ENCODE assay signal across 8 cellular contexts in genomic region chr20:12207875-12208274, GRCh38.
DNase-seq lines count a peak whose midpoint lies in the region; ATAC-seq, FAIRE-seq and TF ChIP-seq lines count a peak whose summit lies in the region.

No MANE protein-coding gene starts in this region.

- ATAC-seq in activated CD4-positive, alpha-beta T cell treated with anti-CD3 and anti-CD28 coated beads for 36 hours, result no peak
- ATAC-seq in HG02884 (IDR thresholded peaks at IDR 0.05; ENCODE audit: unreplicated experiment) (no peak), HG02885 (IDR thresholded peaks at IDR 0.05; ENCODE audit: poor library complexity, unreplicated experiment) (no peak)

- H3K36me3 Mint-ChIP-seq in activated CD4-positive, alpha-beta T cell treated with anti-CD3 and anti-CD28 coated beads for 36 hours (ENCODE audit: low read depth), result no peaks in the 10 kb centered on the region

- WGBS in esophagus squamous epithelium, 2 donors, result 11 to 18% methylated on average over 1 of the region's 1 CpG
- 3 to 17% (median 4%) methylated on average over 1 of the region's 1 CpG for WGBS in small intestine, 3 donors

- peaks cover 5% of the 10 kb centered on the region for H3K9me3 Mint-ChIP-seq in activated CD4-positive, alpha-beta T cell treated with anti-CD3 and anti-CD28 coated beads for 36 hours (ENCODE audit: low read depth)

- peak in 5 of 6 experiments; percentile 23 to 65 (median 35) for TF ChIP-seq CTCF in esophagus squamous epithelium (IDR thresholded peaks at IDR 0.05)

- H3K27me3 ChIP-seq in esophagus squamous epithelium (no peaks in the 10 kb centered on the region), small intestine (ENCODE audit: control insufficient read depth in 2 of 2, insufficient read depth in 2 of 2, low read length in 2 of 2) (no peaks in the 10 kb centered on the region)

- POLR2A ChIA-PET in activated CD4-positive, alpha-beta T cell treated with anti-CD3 and anti-CD28 coated beads for 36 hours (lab: Charles Lee), result interaction anchor here (0.6 kb wide), 1 partner anchor 142 kb away, joined by 3 read pairs; no protein-coding TSS in a partner anchor

- no peak overlapping the region for H3K4me3 Mint-ChIP-seq in activated CD4-positive, alpha-beta T cell treated with anti-CD3 and anti-CD28 coated beads for 36 hours

- peaks cover 0 to 3% (median 0%) of the 10 kb centered on the region in 3 donors for H3K9me3 ChIP-seq in esophagus squamous epithelium
- no peaks in the 10 kb centered on the region for H3K9me3 ChIP-seq in small intestine (ENCODE audit: control insufficient read depth, low read depth)

- CTCF ChIA-PET in activated CD4-positive, alpha-beta T cell treated with anti-CD3 and anti-CD28 coated beads for 36 hours (lab: Charles Lee), result no interaction called here

- no peak for TF ChIP-seq POLR2A in esophagus squamous epithelium (IDR thresholded peaks at IDR 0.05)

- H3K4me3 ChIP-seq in esophagus squamous epithelium, result no peak overlapping the region
- H3K4me3 ChIP-seq in small intestine (ENCODE audit: low read depth in 1 of 2, low read length in 2 of 2), result no peak overlapping the region

- H3K27ac ChIP-seq in esophagus squamous epithelium (no peak overlapping the region), small intestine (ENCODE audit: low read depth in 1 of 2, low read length in 1 of 2) (no peak overlapping the region)

- peak; percentile 7 for DNase-seq in activated CD4-positive, alpha-beta T cell treated with anti-CD3 and anti-CD28 coated beads for 36 hours
- DNase-seq in activated CD4-positive, alpha-beta T cell treated with anti-CD3 and anti-CD28 coated beads, Interleukin-2, amount 50 U/mL, for 4 hours, result no peak
- DNase-seq in NCI-H82 (lab: John Stamatoyannopoulos, UW) (peak; percentile 69), esophagus squamous epithelium (lab: John Stamatoyannopoulos, UW) (no peak), small intestine (peak; percentile 17), superior temporal gyrus (ENCODE audit: extremely low spot score) (no peak)

- no peaks in the 10 kb centered on the region for H3K27me3 Mint-ChIP-seq in activated CD4-positive, alpha-beta T cell treated with anti-CD3 and anti-CD28 coated beads for 36 hours

- no peak overlapping the region for H3K27ac Mint-ChIP-seq in activated CD4-positive, alpha-beta T cell treated with anti-CD3 and anti-CD28 coated beads for 36 hours

- no peaks in the 10 kb centered on the region for H3K4me1 Mint-ChIP-seq in activated CD4-positive, alpha-beta T cell treated with anti-CD3 and anti-CD28 coated beads for 36 hours

- H3K36me3 ChIP-seq in esophagus squamous epithelium (no peaks in the 10 kb centered on the region), small intestine (ENCODE audit: control insufficient read depth in 2 of 2, insufficient read depth in 2 of 2, low read length in 2 of 2) (no peaks in the 10 kb centered on the region)

- no peak for FAIRE-seq in small intestine (lab: Jason Lieb, UNC)

- intact Hi-C loops in activated CD4-positive, alpha-beta T cell treated with anti-CD3 and anti-CD28 coated beads for 36 hours (cut with DNase I, micrococcal nuclease), result loop anchor here in 1 of 2 experiments (5.0 kb wide), 1 partner anchor 531 kb away; no protein-coding TSS in a partner anchor
- intact Hi-C loops in esophagus squamous epithelium (cut with DNase I), result no loop called here

- no peaks in the 10 kb centered on the region for H3K4me1 ChIP-seq in esophagus squamous epithelium
- H3K4me1 ChIP-seq in small intestine (ENCODE audit: control insufficient read depth in 2 of 2, insufficient read depth in 1 of 2, low read depth in 1 of 2, low read length in 1 of 2), result no peaks in the 10 kb centered on the region

Comparison
In these comparisons a context has a peak if more than half of its experiments do, and no peak if none do; other contexts are left out.
1. DNase-seq: peak in activated CD4-positive, alpha-beta T cell treated with anti-CD3 and anti-CD28 coated beads for 36 hours (single experiment), NCI-H82 (single experiment) and small intestine (single experiment); none in activated CD4-positive, alpha-beta T cell treated with anti-CD3 and anti-CD28 coated beads, Interleukin-2, amount 50 U/mL, for 4 hours (0 of 2), esophagus squamous epithelium (single experiment) and superior temporal gyrus (single experiment).